Comparison of ENCODE assay signal across 8 cellular contexts in the genomic region with DNA sequence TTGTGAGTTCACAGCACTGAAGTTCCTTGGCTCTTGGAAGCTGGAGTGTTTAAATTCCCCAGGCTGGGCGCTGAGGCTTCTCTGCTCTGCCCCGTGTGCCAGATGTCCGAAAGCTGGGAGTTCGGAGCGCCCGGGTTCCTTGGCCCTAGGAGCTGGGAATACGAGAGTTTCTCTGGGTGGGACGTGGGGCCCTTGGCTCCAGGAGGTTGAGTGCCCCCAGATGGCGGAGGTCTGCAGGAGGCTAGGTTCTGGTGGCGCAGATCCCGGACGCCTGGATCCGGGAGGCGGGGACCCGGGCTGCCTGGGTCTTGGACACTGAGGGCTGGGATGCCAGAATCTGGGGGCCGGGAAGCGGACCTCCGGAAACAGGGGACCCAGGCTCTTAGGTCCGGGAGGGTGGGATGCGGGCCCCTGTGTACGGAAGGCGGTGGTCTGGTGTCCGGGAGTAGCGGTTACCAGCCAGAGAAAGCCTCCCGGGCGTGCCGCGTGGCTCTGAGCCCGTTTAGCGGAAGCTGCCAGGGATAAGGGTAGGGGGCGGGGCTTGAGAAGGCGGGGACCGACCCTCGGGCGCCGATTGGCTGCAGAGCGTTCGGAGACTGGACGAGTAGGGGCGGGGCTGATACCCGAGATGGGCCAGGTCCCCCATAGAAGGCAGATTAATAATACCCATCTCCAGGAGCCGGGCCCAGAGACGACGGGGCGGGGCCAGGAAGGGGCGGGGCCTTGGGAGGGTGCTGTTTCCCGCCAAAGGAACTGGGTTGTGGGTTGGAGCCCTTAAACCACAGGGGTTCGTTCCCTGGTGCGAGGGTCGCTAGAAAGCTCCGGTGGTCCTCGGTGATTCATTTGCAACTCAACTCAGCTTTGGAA. TPM values are rescaled to one million over a fixed set of nuclear protein-coding genes. Genes with fewer than 3 reads are reported as not detected.
DNase-seq lines count a peak whose midpoint lies in the region; ATAC-seq, FAIRE-seq and TF ChIP-seq lines count a peak whose summit lies in the region.

TSS of gene SLC1A5 (minus strand) at position 494 of the 867 bp plus-strand sequence. CDS start 629 bp downstream, outside the sequence.

- intact Hi-C loops in activated CD4-positive, alpha-beta T cell treated with anti-CD3 and anti-CD28 coated beads for 36 hours (cut with DNase I, micrococcal nuclease) = loop anchor here (1.0 to 5.0 kb wide), 17 partner anchors 32 to 819 kb away; partner anchors contain the start of genes ARHGAP35 (in 2 of the 2), ZC3H4 (in 2 of the 2), AP2S1 (in 1 of the 2) and BICRA (in 1 of the 2)
- intact Hi-C loops in left colon (cut with DNase I, micrococcal nuclease) = no loop called here

- H3K4me1 Mint-ChIP-seq in activated CD4-positive, alpha-beta T cell treated with anti-CD3 and anti-CD28 coated beads for 36 hours = peaks cover 39% of the 10 kb centered on the region

- peak; percentile 35 for ATAC-seq in HG03457 (IDR thresholded peaks at IDR 0.05; ENCODE audit: unreplicated experiment)
- ATAC-seq in activated CD4-positive, alpha-beta T cell treated with anti-CD3 and anti-CD28 coated beads for 36 hours = peak; percentile 81
- ATAC-seq in left colon = peak; percentile 72

- H3K4me3 Mint-ChIP-seq in activated CD4-positive, alpha-beta T cell treated with anti-CD3 and anti-CD28 coated beads for 36 hours = peak within 1 kb of the TSS; percentile 94

- peaks cover 1% of the 10 kb centered on the region for H3K9me3 Mint-ChIP-seq in activated CD4-positive, alpha-beta T cell treated with anti-CD3 and anti-CD28 coated beads for 36 hours (ENCODE audit: low read depth)

- POLR2A ChIA-PET in activated CD4-positive, alpha-beta T cell treated with anti-CD3 and anti-CD28 coated beads for 36 hours (lab: Charles Lee) = interaction anchor here (0.5 to 1.5 kb wide), 13 partner anchors 9 to 1364 kb away, joined by 3 to 10 read pairs (median 3); partner anchors contain the start of gene CALM3

- TF ChIP-seq CTCF in choroid plexus epithelial cell (conservative IDR thresholded peaks at IDR 0.05; ENCODE audit: low read depth, low read length) = no peak

- H3K27ac Mint-ChIP-seq in activated CD4-positive, alpha-beta T cell treated with anti-CD3 and anti-CD28 coated beads for 36 hours = peak within 1 kb of the TSS; percentile 94

- CTCF ChIA-PET in activated CD4-positive, alpha-beta T cell treated with anti-CD3 and anti-CD28 coated beads for 36 hours (lab: Charles Lee) = interaction anchor here (0.9 to 2.0 kb wide), 7 partner anchors 7 to 62 kb away, joined by 3 to 6 read pairs (median 4); partner anchors contain the start of gene AP2S1

- peak; percentile 78 for FAIRE-seq in GM19239 (lab: Jason Lieb, UNC)

- peak within 1 kb of the TSS; percentile 86 for H3K4me3 ChIP-seq in choroid plexus epithelial cell (ENCODE audit: low read depth, low read length)

- peaks cover 41% of the 10 kb centered on the region for H3K36me3 Mint-ChIP-seq in activated CD4-positive, alpha-beta T cell treated with anti-CD3 and anti-CD28 coated beads for 36 hours (ENCODE audit: low read depth)

- no peaks in the 10 kb centered on the region for H3K27me3 Mint-ChIP-seq in activated CD4-positive, alpha-beta T cell treated with anti-CD3 and anti-CD28 coated beads for 36 hours

- peak; percentile 87 for DNase-seq in Ammon's horn (ENCODE audit: low spot score)
- peak; percentile 94 for DNase-seq in GM19239 (ENCODE audit: insufficient read length, low spot score)
- DNase-seq in NCI-H526 (lab: John Stamatoyannopoulos, UW) = peak; percentile 95 to 99
- DNase-seq in activated CD4-positive, alpha-beta T cell treated with anti-CD3 and anti-CD28 coated beads for 36 hours = peak; percentile 99
- peak; percentile 98 for DNase-seq in choroid plexus epithelial cell (ENCODE audit: low read depth)
- peak; percentile 98 to 99 for DNase-seq in left colon
- DNase-seq in stimulated activated CD4-positive, alpha-beta T cell treated with anti-CD3 and anti-CD28 coated beads, Interleukin-1b, Interleukin-23, amount 100 ng/mL, for 4 hours (ENCODE audit: low read depth in 2 of 2) = peak; percentile 99

RNA-seq across cellular contexts. Expression of gene SLC1A5, which starts in this region (rescaled TPM):
- total RNA-seq in activated CD4-positive, alpha-beta T cell treated with anti-CD3 and anti-CD28 coated beads for 36 hours = 100 to 1,000 TPM; 200 to 227 TPM
- total RNA-seq in left colon = 100 to 1,000 TPM in 1 of 2 donors, 10 to 100 TPM in 1; 88.5 to 145 TPM

Comparison
In these comparisons a context has a peak if more than half of its experiments do, and no peak if none do; other contexts are left out.
1. Peak in every context shown above with its lines: DNase-seq, ATAC-seq and H3K4me3 ChIP-seq.
2. intact Hi-C loops: an anchor here in activated CD4-positive, alpha-beta T cell treated with anti-CD3 and anti-CD28 coated beads for 36 hours (1.0 to 5.0 kb wide); none called in left colon.